ENCODE assay signal across 8 cellular contexts in the genomic region with DNA sequence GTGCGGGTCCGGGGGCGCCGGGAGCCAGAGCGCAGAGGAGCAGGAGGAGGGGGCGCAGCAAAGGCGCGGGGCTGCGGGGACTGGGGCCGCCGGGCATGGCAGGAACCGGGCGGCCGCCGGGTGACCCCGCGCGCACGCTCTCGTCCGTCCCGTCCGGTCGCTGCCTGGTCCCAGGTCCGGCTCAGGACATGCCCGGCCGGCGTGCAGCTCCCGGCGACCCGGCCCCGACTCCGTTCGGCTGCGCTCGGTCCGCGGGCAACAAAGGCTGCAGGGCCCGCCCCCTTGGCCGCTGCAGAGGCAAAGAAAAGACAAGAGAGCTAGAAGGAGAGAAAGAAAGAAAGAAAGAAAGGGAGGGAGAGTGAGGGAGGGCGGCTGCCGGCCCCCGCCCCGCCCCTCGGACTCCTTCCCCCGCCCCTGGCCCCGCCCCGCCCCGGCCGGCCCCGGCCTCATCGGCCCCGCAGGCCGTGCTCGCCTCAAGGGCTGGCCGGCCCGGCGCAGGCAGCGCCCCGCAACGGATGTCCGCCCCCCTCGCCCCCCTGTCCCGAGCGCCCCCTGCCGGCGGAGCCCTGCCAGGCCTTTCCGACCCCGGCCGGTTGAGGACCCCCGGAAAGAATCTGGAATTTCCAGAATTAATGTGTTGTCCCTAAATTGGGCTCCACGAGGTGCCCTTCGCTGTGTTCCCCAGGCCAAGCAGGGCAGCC. TPM values are rescaled to one million over a fixed set of nuclear protein-coding genes. Genes with fewer than 3 reads are reported as not detected.
DNase-seq lines count a peak whose midpoint lies in the region; ATAC-seq and TF ChIP-seq lines count a peak whose summit lies in the region.

A gene with protein sequence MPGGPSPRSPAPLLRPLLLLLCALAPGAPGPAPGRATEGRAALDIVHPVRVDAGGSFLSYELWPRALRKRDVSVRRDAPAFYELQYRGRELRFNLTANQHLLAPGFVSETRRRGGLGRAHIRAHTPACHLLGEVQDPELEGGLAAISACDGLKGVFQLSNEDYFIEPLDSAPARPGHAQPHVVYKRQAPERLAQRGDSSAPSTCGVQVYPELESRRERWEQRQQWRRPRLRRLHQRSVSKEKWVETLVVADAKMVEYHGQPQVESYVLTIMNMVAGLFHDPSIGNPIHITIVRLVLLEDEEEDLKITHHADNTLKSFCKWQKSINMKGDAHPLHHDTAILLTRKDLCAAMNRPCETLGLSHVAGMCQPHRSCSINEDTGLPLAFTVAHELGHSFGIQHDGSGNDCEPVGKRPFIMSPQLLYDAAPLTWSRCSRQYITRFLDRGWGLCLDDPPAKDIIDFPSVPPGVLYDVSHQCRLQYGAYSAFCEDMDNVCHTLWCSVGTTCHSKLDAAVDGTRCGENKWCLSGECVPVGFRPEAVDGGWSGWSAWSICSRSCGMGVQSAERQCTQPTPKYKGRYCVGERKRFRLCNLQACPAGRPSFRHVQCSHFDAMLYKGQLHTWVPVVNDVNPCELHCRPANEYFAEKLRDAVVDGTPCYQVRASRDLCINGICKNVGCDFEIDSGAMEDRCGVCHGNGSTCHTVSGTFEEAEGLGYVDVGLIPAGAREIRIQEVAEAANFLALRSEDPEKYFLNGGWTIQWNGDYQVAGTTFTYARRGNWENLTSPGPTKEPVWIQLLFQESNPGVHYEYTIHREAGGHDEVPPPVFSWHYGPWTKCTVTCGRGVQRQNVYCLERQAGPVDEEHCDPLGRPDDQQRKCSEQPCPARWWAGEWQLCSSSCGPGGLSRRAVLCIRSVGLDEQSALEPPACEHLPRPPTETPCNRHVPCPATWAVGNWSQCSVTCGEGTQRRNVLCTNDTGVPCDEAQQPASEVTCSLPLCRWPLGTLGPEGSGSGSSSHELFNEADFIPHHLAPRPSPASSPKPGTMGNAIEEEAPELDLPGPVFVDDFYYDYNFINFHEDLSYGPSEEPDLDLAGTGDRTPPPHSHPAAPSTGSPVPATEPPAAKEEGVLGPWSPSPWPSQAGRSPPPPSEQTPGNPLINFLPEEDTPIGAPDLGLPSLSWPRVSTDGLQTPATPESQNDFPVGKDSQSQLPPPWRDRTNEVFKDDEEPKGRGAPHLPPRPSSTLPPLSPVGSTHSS (N-terminal part only) (minus strand): TSS at position 341 of the 701 bp plus-strand sequence. CDS start 244 bp downstream, at position 97.

- no peak for TF ChIP-seq CTCF in HL-60 (IDR thresholded peaks at IDR 0.05; ENCODE audit: insufficient read depth, low read length)
- TF ChIP-seq CTCF in body of pancreas (IDR thresholded peaks at IDR 0.05): peak; percentile 27 to 40 (median 34)
- peak; percentile 74 for TF ChIP-seq CTCF in retinal pigment epithelial cell (conservative IDR thresholded peaks at IDR 0.05; ENCODE audit: low read depth, low read length)

- H3K9me3 ChIP-seq in body of pancreas (no peaks in the 10 kb centered on the region), iPS DF 6.9 (ENCODE audit: control insufficient read depth, insufficient read depth, low read length) (no peaks in the 10 kb centered on the region)

- intact Hi-C loops in body of pancreas (cut with DNase I): no loop called here

- H3K4me3 ChIP-seq in HL-60 (replicated peaks; ENCODE audit: insufficient read depth, low read length) (peak within 1 kb of the TSS; percentile 45), body of pancreas (peak within 1 kb of the TSS; percentile 36 to 47), iPS DF 6.9 (ENCODE audit: low read length) (peak within 1 kb of the TSS; percentile 71), retinal pigment epithelial cell (ENCODE audit: low read length) (peak within 1 kb of the TSS; percentile 75)

- H3K27ac ChIP-seq in HL-60 (replicated peaks): no peak within 1 kb of the TSS
- H3K27ac ChIP-seq in body of pancreas: peak within 1 kb of the TSS in 1 of 4 donors; percentile 28
- H3K27ac ChIP-seq in iPS DF 6.9 (ENCODE audit: low read length): no peak within 1 kb of the TSS

- no peaks in the 10 kb centered on the region for H3K36me3 ChIP-seq in body of pancreas (replicated peaks in 1 of 2; ENCODE audit: insufficient read depth in 1 of 2, low read depth in 2 of 2)
- H3K36me3 ChIP-seq in iPS DF 6.9 (ENCODE audit: control insufficient read depth, insufficient read depth, low read length): 0 out of 2 replicates have a peak, but pooled peaks cover 2% of the 10 kb centered on the region

- ATAC-seq in GM18502 (IDR thresholded peaks at IDR 0.05; ENCODE audit: poor library complexity, unreplicated experiment) (peak; percentile 65), body of pancreas (peak; percentile 80)

- no peak for TF ChIP-seq POLR2A in body of pancreas (IDR thresholded peaks at IDR 0.05)

- 0 to 2% methylated on average over 21 to 41 of the region's 73 CpGs for WGBS in body of pancreas, 2 donors
- WGBS in iPS DF 6.9 (ENCODE audit: insufficient coverage, insufficient read length): no CpG with 5 or more reads among the region's 73 CpGs

- H3K4me1 ChIP-seq in body of pancreas (peaks cover 19% of the 10 kb centered on the region), iPS DF 6.9 (ENCODE audit: control insufficient read depth, insufficient read depth, low read length) (peaks cover 2% of the 10 kb centered on the region)

- H3K27me3 ChIP-seq in HL-60 (ENCODE audit: insufficient read depth, poor library complexity, severe bottlenecking) (peaks cover 37% of the 10 kb centered on the region), body of pancreas (no peaks in the 10 kb centered on the region), iPS DF 6.9 (ENCODE audit: control insufficient read depth, insufficient read depth, low read length) (no peaks in the 10 kb centered on the region; the same call in 1 of the 2 replicates)

- DNase-seq in A172 (ENCODE audit: low spot score): peak; percentile 39
- no peak for DNase-seq in HL-60 (ENCODE audit: low read depth in 1 of 2, low spot score in 1 of 2)
- DNase-seq in T1000 (lab: John Stamatoyannopoulos, UW): peak; percentile 52
- peak; percentile 46 to 70 (median 52) for DNase-seq in body of pancreas
- DNase-seq in iPS DF 6.9 (ENCODE audit: low read depth, low spot score): no peak
- no peak for DNase-seq in retinal pigment epithelial cell (ENCODE audit: low read depth)
- DNase-seq in NCI-H1694 treated with DMSO at 0.1 percent for 48 hours (lab: John Stamatoyannopoulos, UW): no peak

RNA-seq across cellular contexts. Expression of the gene that starts here (rescaled TPM):
- total RNA-seq in A172 (2014; rRNA removed; shearing (Covaris generic)): 6.0 and 12.2 TPM in 2 replicates
- total RNA-seq in body of pancreas: 1 to 10 TPM in 1 of 2 donors, under 1 TPM in 1; 0.33 to 2.1 TPM

Comparison
In these comparisons a context has a peak if more than half of its experiments do, and no peak if none do; other contexts are left out.
1. DNase-seq: peak in A172 (single experiment), T1000 (single experiment) and body of pancreas (4 of 4); none in HL-60 (0 of 2), iPS DF 6.9 (single experiment), retinal pigment epithelial cell (single experiment) and NCI-H1694 treated with DMSO at 0.1 percent for 48 hours (single experiment).
2. Peak in every context shown above with its lines, with median percentiles within 50 percentile points of each other: H3K4me3 ChIP-seq.